10 cellular contexts compared by ENCODE assay signal in the genomic region with DNA sequence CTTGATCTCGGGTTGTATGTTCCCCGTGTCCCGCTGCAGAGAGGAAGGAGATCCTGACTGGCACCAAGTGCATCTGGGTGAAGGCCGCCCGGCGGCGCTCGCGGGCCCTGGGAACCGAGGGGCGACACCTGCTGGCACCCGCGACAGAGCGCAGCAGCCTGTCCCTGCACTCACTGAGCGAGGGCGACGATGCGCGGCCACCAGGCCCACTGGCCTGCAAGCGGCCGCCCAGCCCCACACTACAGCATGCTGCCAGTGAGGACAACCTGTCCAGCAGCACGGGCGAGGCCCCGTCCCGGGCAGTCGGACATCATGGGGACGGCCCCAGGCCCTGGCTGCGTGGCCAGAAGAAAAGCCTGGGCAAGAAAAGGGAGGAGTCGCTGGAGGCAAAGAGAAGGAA. TPM values are rescaled to one million over a fixed set of nuclear protein-coding genes. Genes with fewer than 3 reads are reported as not detected.
DNase-seq lines count a peak whose midpoint lies in the region; ATAC-seq and TF ChIP-seq lines count a peak whose summit lies in the region.
"Had no signal": no experiment of that assay in that cellular context is flagged by ENCODE, and none has a peak within 500 bp of the region (broad histone marks: within the 10 kb centered on the region; RNA-seq: fewer than 3 reads in every experiment).

No MANE protein-coding gene starts in this region.

- H3K9ac ChIP-seq in SU-DHL-6 (ENCODE audit: low read length), result no peak overlapping the region
- H3K9ac ChIP-seq: BLaER1 had no signal

- TF ChIP-seq CTCF in SU-DHL-6 (IDR thresholded peaks at IDR 0.05; ENCODE audit: insufficient read depth, low read length, poor library complexity, severe bottlenecking) (peak; percentile 84), cardiac fibroblast (IDR thresholded peaks at IDR 0.05; ENCODE audit: low read depth, low read length) (peak; percentile 16)

- no peak overlapping the region for H3K4me3 Mint-ChIP-seq in natural killer cell treated with Interleukin-12 subunit alpha and Interleukin-12 subunit beta and Interleukin-15 and Interleukin-18, amount 100 ng/mL, for 72 hours

- peak; percentile 65 to 75 for ATAC-seq in natural killer cell treated with Interleukin-12 subunit alpha and Interleukin-12 subunit beta and Interleukin-15 and Interleukin-18, amount 100 ng/mL, for 72 hours
- no peak for ATAC-seq in HG02571 (IDR thresholded peaks at IDR 0.05; ENCODE audit: unreplicated experiment)

- H3K4me2 ChIP-seq in SU-DHL-6 (ENCODE audit: low read depth, low read length, poor library complexity, severe bottlenecking), result no peak overlapping the region
- H3K4me2 ChIP-seq: BLaER1 had no signal

- peaks cover 0 to 7% of the 10 kb centered on the region in 2 donors for H3K4me1 Mint-ChIP-seq in natural killer cell treated with Interleukin-12 subunit alpha and Interleukin-12 subunit beta and Interleukin-15 and Interleukin-18, amount 100 ng/mL, for 72 hours (ENCODE audit: low read depth in 2 of 2)

- H4K20me1 ChIP-seq in SU-DHL-6 (ENCODE audit: low read depth, low read length), result no peaks in the 10 kb centered on the region

- no peaks in the 10 kb centered on the region for H3K36me3 ChIP-seq in SU-DHL-6 (ENCODE audit: low read length)
- H3K36me3 ChIP-seq: BLaER1 had no signal

- H3K27ac Mint-ChIP-seq in natural killer cell treated with Interleukin-12 subunit alpha and Interleukin-12 subunit beta and Interleukin-15 and Interleukin-18, amount 100 ng/mL, for 72 hours, result no peak overlapping the region

- H3K36me3 Mint-ChIP-seq in natural killer cell treated with Interleukin-12 subunit alpha and Interleukin-12 subunit beta and Interleukin-15 and Interleukin-18, amount 100 ng/mL, for 72 hours, result no peaks in the 10 kb centered on the region

- H3K27ac ChIP-seq in SU-DHL-6 (ENCODE audit: low read depth, low read length), result no peak overlapping the region
- H3K27ac ChIP-seq: BLaER1 had no signal

- H3K4me3 ChIP-seq in SU-DHL-6 (ENCODE audit: insufficient read depth, low read length, poor library complexity, severe bottlenecking) (no peak overlapping the region), cardiac fibroblast (replicated peaks in 1 of 2; ENCODE audit: low read depth in 2 of 2, low read length in 2 of 2) (no peak overlapping the region)
- H3K4me3 ChIP-seq: BLaER1 had no signal

- no peaks in the 10 kb centered on the region for H3K27me3 ChIP-seq in SU-DHL-6 (ENCODE audit: low read length)

- no peaks in the 10 kb centered on the region for H3K9me2 ChIP-seq in SU-DHL-6 (replicated peaks; ENCODE audit: insufficient read depth, low read length)

- H2AFZ ChIP-seq in SU-DHL-6 (ENCODE audit: low read depth, low read length, severe bottlenecking), result no peak overlapping the region

- no peaks in the 10 kb centered on the region for H3K9me3 Mint-ChIP-seq in natural killer cell treated with Interleukin-12 subunit alpha and Interleukin-12 subunit beta and Interleukin-15 and Interleukin-18, amount 100 ng/mL, for 72 hours

- H3K79me2 ChIP-seq in SU-DHL-6 (ENCODE audit: insufficient read depth, low read length), result no peaks in the 10 kb centered on the region

- H3F3A ChIP-seq in SU-DHL-6 (ENCODE audit: insufficient read depth), result no peaks in the 10 kb centered on the region

- H3K9me3 ChIP-seq in SU-DHL-6 (ENCODE audit: insufficient read depth, low read length), result no peaks in the 10 kb centered on the region
- H3K9me3 ChIP-seq: BLaER1 had no signal

- peaks cover 9 to 27% of the 10 kb centered on the region in 2 donors for H3K27me3 Mint-ChIP-seq in natural killer cell treated with Interleukin-12 subunit alpha and Interleukin-12 subunit beta and Interleukin-15 and Interleukin-18, amount 100 ng/mL, for 72 hours

- peak; percentile 41 for DNase-seq in activated T-cell treated with anti-CD3 and anti-CD28 coated beads for 1 hour (ENCODE audit: low read depth)
- no peak for DNase-seq in activated T-cell treated with anti-CD3 and anti-CD28 coated beads for 4 hours
- DNase-seq in cardiac fibroblast (ENCODE audit: low read depth in 2 of 2), result peak in 1 of 2 donors; percentile 9
- no peak for DNase-seq in natural killer cell treated with Interleukin-12 subunit alpha and Interleukin-12 subunit beta and Interleukin-15 and Interleukin-18, amount 100 ng/mL, for 72 hours (ENCODE audit: low spot score)
- no peak for DNase-seq in NCI-H187 (lab: John Stamatoyannopoulos, UW)
- DNase-seq in NCI-H1436 (lab: John Stamatoyannopoulos, UW), result no peak

RNA-seq across cellular contexts. Expression of gene BTBD17, which starts 7.5 kb away (rescaled TPM):
- not detected for total RNA-seq in natural killer cell treated with Interleukin-12 subunit alpha and Interleukin-12 subunit beta and Interleukin-15 and Interleukin-18, amount 100 ng/mL, for 72 hours
- total RNA-seq: renal cortical epithelial cell had no signal

RNA-seq across cellular contexts. Expression of gene GPR142, which starts 13.2 kb away (rescaled TPM):
- total RNA-seq in natural killer cell treated with Interleukin-12 subunit alpha and Interleukin-12 subunit beta and Interleukin-15 and Interleukin-18, amount 100 ng/mL, for 72 hours, result not detected
- total RNA-seq: renal cortical epithelial cell had no signal

RNA-seq across cellular contexts. Expression of gene KIF19, which starts 28.1 kb away (rescaled TPM):
- under 1 TPM in 1 of 2 donors, not detected in 1; 0.29 TPM for total RNA-seq in natural killer cell treated with Interleukin-12 subunit alpha and Interleukin-12 subunit beta and Interleukin-15 and Interleukin-18, amount 100 ng/mL, for 72 hours
- total RNA-seq: renal cortical epithelial cell had no signal
